ENCODE assay signal across 34 cellular contexts in the genomic region with DNA sequence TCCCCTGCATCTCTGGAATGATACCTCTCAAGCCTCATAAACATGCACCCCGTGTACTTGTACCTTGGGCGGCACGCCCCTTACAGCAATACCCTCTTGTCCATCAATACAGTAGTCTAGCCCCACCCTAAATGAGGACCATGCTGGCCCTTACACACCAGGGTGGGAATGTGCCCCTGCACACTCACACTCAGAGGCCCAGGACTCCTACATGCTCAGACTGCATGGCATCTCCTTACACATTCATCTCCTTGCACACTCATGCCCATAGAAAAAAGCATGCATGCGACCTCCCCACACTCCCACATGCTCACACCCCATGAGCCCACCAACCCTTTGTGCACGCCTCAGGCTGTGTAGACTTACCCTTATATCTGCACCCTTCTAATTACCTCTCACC. TPM values are rescaled to one million over a fixed set of nuclear protein-coding genes. Genes with fewer than 3 reads are reported as not detected.
"Had no signal": no experiment of that assay in that cellular context is flagged by ENCODE, and none has a peak within 500 bp of the region (broad histone marks: within the 10 kb centered on the region; RNA-seq: fewer than 3 reads in every experiment).

No MANE protein-coding gene starts in this region.

- DNase-seq: activated CD4-positive, alpha-beta memory T cell treated with anti-CD3 and anti-CD28 coated beads, Interleukin-2, amount 10 ng/mL, durations not matched to agents 7 days and 5 days; activated CD4-positive, alpha-beta T cell treated with anti-CD3 and anti-CD28 coated beads for 1 hour; activated CD4-positive, alpha-beta T cell treated with anti-CD3 and anti-CD28 coated beads for 48 hours; activated CD4-positive, CD25-positive, alpha-beta regulatory T cell; activated CD8-positive, alpha-beta memory T cell treated with anti-CD3 and anti-CD28 coated beads for 24 hours; activated CD8-positive, alpha-beta memory T cell treated with anti-CD3 and anti-CD28 coated beads, Interleukin-2, amount 10 ng/mL, durations not matched to agents 7 days and 5 days; activated CD8-positive, alpha-beta memory T cell treated with anti-CD3 and anti-CD28 coated beads, Interleukin-2, amount 50 U/mL, for 48 hours; activated effector memory CD4-positive, alpha-beta T cell treated with Interleukin-2 at 50 U/mL for 16 hours; activated naive CD4-positive, alpha-beta T cell treated with anti-CD3 and anti-CD28 coated beads, Interleukin-2, amount 50 U/mL, for 16 hours; activated naive CD8-positive, alpha-beta T cell treated with anti-CD3 and anti-CD28 coated beads for 36 hours; activated T-cell treated with anti-CD3 and anti-CD28 coated beads, Interleukin-2, amount 50 U/mL, for 48 hours; amniotic stem cell; Karpas-422; KBM-7; NCI-H1105; NCI-H1417 treated with DMSO at 0.1 percent for 48 hours; NCI-H1694; NCI-H1930; NCI-H2081 treated with DMSO at 0.1 percent for 48 hours; NCI-H226; NCI-H524 treated with DMSO at 0.1 percent for 48 hours; SHP77; SJCRH30; T1000; WERI-Rb-1 had no signal

- ATAC-seq: activated CD8-positive, alpha-beta memory T cell treated with anti-CD3 and anti-CD28 coated beads, Interleukin-2, amount 10 ng/mL, durations not matched to agents 7 days and 5 days; Panc1 had no signal

- H3K36me3 Mint-ChIP-seq: activated CD8-positive, alpha-beta memory T cell treated with anti-CD3 and anti-CD28 coated beads, Interleukin-2, amount 10 ng/mL, durations not matched to agents 7 days and 5 days; activated naive CD8-positive, alpha-beta T cell treated with anti-CD3 and anti-CD28 coated beads for 36 hours had no signal

- H3K9me3 Mint-ChIP-seq: activated CD4-positive, alpha-beta memory T cell treated with anti-CD3 and anti-CD28 coated beads, Interleukin-2, amount 10 ng/mL, durations not matched to agents 7 days and 5 days; activated naive CD8-positive, alpha-beta T cell treated with anti-CD3 and anti-CD28 coated beads for 36 hours had no signal

- H3K27ac Mint-ChIP-seq: activated CD4-positive, alpha-beta memory T cell treated with anti-CD3 and anti-CD28 coated beads, Interleukin-2, amount 10 ng/mL, durations not matched to agents 7 days and 5 days; activated CD8-positive, alpha-beta memory T cell treated with anti-CD3 and anti-CD28 coated beads, Interleukin-2, amount 10 ng/mL, durations not matched to agents 7 days and 5 days; activated naive CD8-positive, alpha-beta T cell treated with anti-CD3 and anti-CD28 coated beads for 36 hours had no signal

- H3K4me3 ChIP-seq: cardiac muscle cell, SJCRH30, SK-N-MC had no signal

- H3K4me3 Mint-ChIP-seq: activated CD4-positive, alpha-beta memory T cell treated with anti-CD3 and anti-CD28 coated beads, Interleukin-2, amount 10 ng/mL, durations not matched to agents 7 days and 5 days; activated CD8-positive, alpha-beta memory T cell treated with anti-CD3 and anti-CD28 coated beads, Interleukin-2, amount 10 ng/mL, durations not matched to agents 7 days and 5 days; activated naive CD8-positive, alpha-beta T cell treated with anti-CD3 and anti-CD28 coated beads for 36 hours had no signal

RNA-seq across cellular contexts. Expression of a gene that starts 49.0 kb away (rescaled TPM):
- total RNA-seq: activated CD4-positive, alpha-beta memory T cell treated with anti-CD3 and anti-CD28 coated beads, Interleukin-2, amount 10 ng/mL, durations not matched to agents 7 days and 5 days; activated CD8-positive, alpha-beta memory T cell treated with anti-CD3 and anti-CD28 coated beads, Interleukin-2, amount 10 ng/mL, durations not matched to agents 7 days and 5 days; activated naive CD8-positive, alpha-beta T cell treated with anti-CD3 and anti-CD28 coated beads for 36 hours; aorta; cardiac muscle cell; MCF 10A; NCI-H460; RPMI7951; SJCRH30; T-helper 1 cell treated with Interleukin-12 subunit alpha and Interleukin-12 subunit beta and Interleukin-4 antibody, amounts not matched to agents 30 ng/mL and 1 ng/mL, for 36 hours; T-helper 2 cell treated with Interferon-gamma antibody and Interleukin-4, amounts not matched to agents 100 ng/mL and 5 ng/mL, for 36 hours had no signal
